Comparison of ENCODE assay signal across 12 cellular contexts in the genomic region with DNA sequence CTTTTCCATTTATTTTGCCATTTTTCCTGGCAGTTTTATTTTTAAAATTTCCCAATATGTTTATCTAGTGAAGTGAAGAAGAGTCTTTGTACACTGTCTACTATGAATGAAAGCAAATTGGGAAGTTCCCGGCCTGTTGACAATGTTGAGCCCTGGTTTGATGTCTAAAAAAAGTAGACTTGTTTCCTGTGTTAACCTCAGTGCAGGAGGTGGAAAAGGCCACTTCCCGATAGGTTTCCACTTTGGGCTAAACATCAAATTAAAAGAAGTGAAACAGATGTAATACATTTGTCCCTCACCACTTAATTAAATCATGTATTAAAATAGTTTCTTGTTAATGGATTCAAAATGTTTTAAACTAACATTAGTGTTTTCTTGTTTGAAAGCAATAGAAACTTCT. TPM values are rescaled to one million over a fixed set of nuclear protein-coding genes. Genes with fewer than 3 reads are reported as not detected.
A peak's percentile ranks its signal among the peaks of the same experiment; 100 is the strongest.
DNase-seq lines count a peak whose midpoint lies in the region; ATAC-seq, FAIRE-seq and TF ChIP-seq lines count a peak whose summit lies in the region.
"Had no signal": no experiment of that assay in that cellular context is flagged by ENCODE, and none has a peak within 500 bp of the region (broad histone marks: within the 10 kb centered on the region; RNA-seq: fewer than 3 reads in every experiment).

No MANE protein-coding gene starts in this region.

- no peaks in the 10 kb centered on the region for H3K27me3 Mint-ChIP-seq in astrocyte (ENCODE audit: low read depth, unreplicated experiment)

- H3K4me3 Mint-ChIP-seq in astrocyte (ENCODE audit: unreplicated experiment): no peak overlapping the region
- H3K4me3 Mint-ChIP-seq: CD4-positive, CD25-positive, alpha-beta regulatory T cell had no signal

- H3K9ac ChIP-seq in astrocyte (ENCODE audit: low read length) (no peak overlapping the region), subcutaneous abdominal adipose tissue (ENCODE audit: low read length in 5 of 5) (no peak overlapping the region)

- H3K27me3 ChIP-seq in astrocyte (ENCODE audit: insufficient read depth, low read length) (no peaks in the 10 kb centered on the region), subcutaneous abdominal adipose tissue (ENCODE audit: control insufficient read depth in 5 of 5, insufficient read depth in 4 of 5, low read length in 5 of 5) (no peaks in the 10 kb centered on the region), SJCRH30 (no peaks in the 10 kb centered on the region)

- peaks cover 21% of the 10 kb centered on the region for H3K4me1 Mint-ChIP-seq in astrocyte (ENCODE audit: low read depth, unreplicated experiment)

- H3K4me3 ChIP-seq in astrocyte (ENCODE audit: insufficient read depth, low read depth, low read length) (no peak overlapping the region), subcutaneous abdominal adipose tissue (ENCODE audit: low read depth in 1 of 5, low read length in 5 of 5) (no peak overlapping the region), SJCRH30 (no peak overlapping the region)

- ATAC-seq in HG03025 (IDR thresholded peaks at IDR 0.05; ENCODE audit: low FRiP score, unreplicated experiment): no peak

- H3K4me1 ChIP-seq in astrocyte (ENCODE audit: insufficient read depth, low read length): peaks cover 17% of the 10 kb centered on the region
- peaks cover 0 to 17% (median 6%) of the 10 kb centered on the region in 5 donors for H3K4me1 ChIP-seq in subcutaneous abdominal adipose tissue (ENCODE audit: control insufficient read depth in 5 of 5, insufficient read depth in 5 of 5, low read length in 5 of 5)
- H3K4me1 ChIP-seq in SJCRH30: 0 out of 2 replicates have a peak, but pooled peaks cover 4% of the 10 kb centered on the region

- H3K27ac Mint-ChIP-seq in astrocyte (ENCODE audit: unreplicated experiment): peak overlapping the region; percentile 34

- no peaks in the 10 kb centered on the region for H3K36me3 Mint-ChIP-seq in astrocyte (ENCODE audit: low read depth, unreplicated experiment)
- H3K36me3 Mint-ChIP-seq: CD4-positive, CD25-positive, alpha-beta regulatory T cell had no signal

- H3K27ac ChIP-seq in astrocyte (ENCODE audit: low read depth, low read length) (no peak overlapping the region), subcutaneous abdominal adipose tissue (ENCODE audit: low read depth, low read length) (peak overlapping the region; percentile 15), SJCRH30 (no peak overlapping the region)

- no peaks in the 10 kb centered on the region for H4K20me1 ChIP-seq in astrocyte (ENCODE audit: insufficient read depth, low read length)

- H3K79me2 ChIP-seq in astrocyte (ENCODE audit: insufficient read depth, low read length): no peaks in the 10 kb centered on the region

- no peak overlapping the region for H2AFZ ChIP-seq in astrocyte (ENCODE audit: low read depth, low read length)

- TF ChIP-seq CTCF in astrocyte (IDR thresholded peaks at IDR 0.05; ENCODE audit: insufficient read depth, low read depth, low read length): no peak

- no peak for FAIRE-seq in astrocyte (lab: Jason Lieb, UNC)

- H3K4me2 ChIP-seq in astrocyte (ENCODE audit: low read length): no peak overlapping the region

- peak; percentile 2 for DNase-seq in stimulated activated CD8-positive, alpha-beta memory T cell treated with anti-CD3 and anti-CD28 coated beads, Interleukin-12 subunit alpha, Interleukin-12 subunit beta, amount 100 ng/mL, for 4 hours (ENCODE audit: low read depth)
- DNase-seq in stimulated activated CD8-positive, alpha-beta memory T cell treated with anti-CD3 and anti-CD28 coated beads, Interleukin-4, amount 100 ng/mL, for 48 hours: no peak
- DNase-seq in NOMO-1 (lab: John Stamatoyannopoulos, UW; ENCODE audit: unreplicated experiment in 2 of 2) (peak; percentile 38 to 60), astrocyte (ENCODE audit: low read depth) (no peak), SJCRH30 (no peak), NCI-H82 (lab: John Stamatoyannopoulos, UW) (no peak)
- DNase-seq: CD4-positive, CD25-positive, alpha-beta regulatory T cell; kidney; NCI-H774; posterior cingulate gyrus had no signal

- H3K36me3 ChIP-seq in astrocyte (ENCODE audit: insufficient read depth, low read length): no peaks in the 10 kb centered on the region
- H3K36me3 ChIP-seq in subcutaneous abdominal adipose tissue (ENCODE audit: control insufficient read depth in 5 of 5, insufficient read depth in 5 of 5, low read length in 5 of 5): no peaks in the 10 kb centered on the region
- H3K36me3 ChIP-seq in SJCRH30: no peaks in the 10 kb centered on the region

- H3K9me3 ChIP-seq in astrocyte (ENCODE audit: insufficient read depth, low read depth, low read length): no peaks in the 10 kb centered on the region
- H3K9me3 ChIP-seq in subcutaneous abdominal adipose tissue (ENCODE audit: control insufficient read depth in 5 of 5, low read length in 5 of 5): no peaks in the 10 kb centered on the region
- no peaks in the 10 kb centered on the region for H3K9me3 ChIP-seq in SJCRH30 (replicated peaks)

- H3K9me3 Mint-ChIP-seq in astrocyte (ENCODE audit: unreplicated experiment): no peaks in the 10 kb centered on the region
- H3K9me3 Mint-ChIP-seq: CD4-positive, CD25-positive, alpha-beta regulatory T cell had no signal

RNA-seq across cellular contexts. Expression of a gene that starts 30.0 kb away (rescaled TPM):
- 4.5 and 4.7 TPM in 2 replicates for total RNA-seq in astrocyte
- 3.5 and 4.2 TPM in 2 replicates for total RNA-seq in SJCRH30 (2014; rRNA removed; shearing (Covaris generic))

Comparison
In these comparisons a context has a peak if more than half of its experiments do, and no peak if none do; other contexts are left out.
1. DNase-seq: peak in stimulated activated CD8-positive, alpha-beta memory T cell treated with anti-CD3 and anti-CD28 coated beads, Interleukin-12 subunit alpha, Interleukin-12 subunit beta, amount 100 ng/mL, for 4 hours (single experiment) and NOMO-1 (2 of 2); none in stimulated activated CD8-positive, alpha-beta memory T cell treated with anti-CD3 and anti-CD28 coated beads, Interleukin-4, amount 100 ng/mL, for 48 hours (single experiment), astrocyte (single experiment), SJCRH30 (0 of 2) and NCI-H82 (single experiment).